8 cellular contexts compared by ENCODE assay signal in the genomic region with DNA sequence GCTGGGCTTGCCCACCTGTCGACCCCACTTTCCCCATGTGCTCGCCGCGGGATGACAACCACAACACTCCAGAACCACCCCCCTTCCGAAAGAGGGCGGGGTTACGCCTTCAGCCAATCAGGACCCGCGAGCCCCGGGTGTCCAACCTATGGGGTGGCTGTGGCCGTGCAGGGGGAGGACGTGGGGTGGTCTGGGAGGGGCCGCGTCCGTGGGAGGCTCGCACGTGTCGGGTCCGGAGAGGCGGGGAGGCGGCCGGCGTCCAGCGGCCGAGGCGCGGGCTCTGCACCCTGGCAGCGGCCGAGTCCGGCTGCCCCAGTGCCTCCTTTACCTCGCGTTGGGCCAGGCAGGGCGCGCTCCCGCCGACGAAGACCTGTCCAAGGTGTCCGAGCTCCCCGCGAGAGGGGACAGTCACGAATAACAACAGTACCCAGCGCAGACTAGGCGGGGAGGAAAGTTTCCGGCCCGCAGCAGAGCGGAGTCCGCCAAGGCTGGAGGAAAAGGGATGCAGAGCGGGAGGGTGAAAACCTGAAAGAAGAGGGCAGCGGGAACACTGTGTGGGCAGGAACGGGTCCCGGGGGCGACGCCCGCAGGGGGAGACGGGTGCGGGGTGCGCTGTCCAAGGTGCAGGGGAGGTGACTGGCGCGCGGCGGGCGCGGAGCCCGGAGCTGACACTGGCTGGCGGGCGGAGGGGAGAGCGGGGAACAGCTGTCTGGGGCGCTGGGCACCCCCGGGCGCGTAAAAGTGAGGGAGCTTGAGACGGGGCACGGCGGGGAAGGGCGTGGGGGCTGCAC. TPM values are rescaled to one million over a fixed set of nuclear protein-coding genes. Genes with fewer than 3 reads are reported as not detected.
DNase-seq lines count a peak whose midpoint lies in the region; ATAC-seq and TF ChIP-seq lines count a peak whose summit lies in the region.

No MANE protein-coding gene starts in this region.

- ATAC-seq in left cardiac atrium (peak; percentile 86 to 91), GM19395 (IDR thresholded peaks at IDR 0.05; ENCODE audit: unreplicated experiment) (no peak)

- H3K9me3 Mint-ChIP-seq in osteocyte (ENCODE audit: unreplicated experiment) = no peaks in the 10 kb centered on the region

- H3K4me1 Mint-ChIP-seq in osteocyte (ENCODE audit: unreplicated experiment) = peaks cover 33% of the 10 kb centered on the region

- no peaks in the 10 kb centered on the region for H3K9me3 ChIP-seq in AG04450 (ENCODE audit: control insufficient read depth, insufficient read depth, low read length)

- H3K27ac ChIP-seq in AG04450 (ENCODE audit: low read depth, low read length) (no peak overlapping the region), angular gyrus (ENCODE audit: low read depth, low read length) (peak overlapping the region; percentile 80)

- peak overlapping the region; percentile 91 for H3K4me3 Mint-ChIP-seq in osteocyte (ENCODE audit: unreplicated experiment)

- POLR2A ChIA-PET in AG04450 (lab: Yijun Ruan, JAX) = interaction anchor here (0.6 kb wide), 1 partner anchor 229 kb away, joined by 5 read pairs; no protein-coding TSS in a partner anchor

- CTCF ChIA-PET in AG04450 (lab: Charles Lee) = interaction anchor here (0.5 to 0.6 kb wide), 4 partner anchors 46 to 509 kb away, joined by 3 to 6 read pairs (median 5); no protein-coding TSS in a partner anchor

- no peaks in the 10 kb centered on the region for H3K27me3 ChIP-seq in AG04450 (ENCODE audit: control insufficient read depth, insufficient read depth, low read length)

- H3K27ac Mint-ChIP-seq in osteocyte (ENCODE audit: unreplicated experiment) = peak overlapping the region; percentile 84

- DNase-seq in AG04450 (ENCODE audit: low read depth, low spot score) (peak; percentile 18), GM19238 (ENCODE audit: insufficient read length, low spot score) (peak; percentile 11), NCI-H526 treated with DMSO at 0.1 percent for 48 hours (lab: John Stamatoyannopoulos, UW) (peak; percentile 65), left cardiac atrium (peak; percentile 90), osteocyte (ENCODE audit: extremely low spot score, unreplicated experiment) (peak; percentile 91), HuH-7.5 (ENCODE audit: low spot score) (no peak)

- no peaks in the 10 kb centered on the region for H3K27me3 Mint-ChIP-seq in osteocyte (ENCODE audit: unreplicated experiment)

- intact Hi-C loops in left cardiac atrium (cut with DNase I) = loop anchor here in 1 of 2 donors (5.0 kb wide), 1 partner anchor 479 kb away; no protein-coding TSS in a partner anchor

- TF ChIP-seq CTCF in AG04450 (IDR thresholded peaks at IDR 0.05; ENCODE audit: low read depth, low read length) (no peak), osteocyte (IDR thresholded peaks at IDR 0.05) (no peak)

- H3K36me3 Mint-ChIP-seq in osteocyte (ENCODE audit: unreplicated experiment) = no peaks in the 10 kb centered on the region

- H3K4me3 ChIP-seq in AG04450 (ENCODE audit: low read depth, low read length) = peak overlapping the region; percentile 72

RNA-seq across cellular contexts. Expression of gene ENOX1, which starts 0.9 kb away (rescaled TPM):
- polyA plus RNA-seq in AG04450 (2011; rRNA removed) = 3.3 and 3.9 TPM in 2 replicates
- 3.1 and 3.5 TPM in 2 replicates for polyA minus RNA-seq in AG04450 (2011; rRNA and poly(A)+ RNA removed)
- total RNA-seq in left cardiac atrium = 1 to 10 TPM; 1.7 to 2.0 TPM
- total RNA-seq in osteocyte = 5.9 and 6.9 TPM in 2 replicates
